Comparison of ENCODE assay signal across 1 cellular context in genomic region chr2:181309576-181309975, GRCh38.
TF ChIP-seq lines count a peak whose summit lies in the region.

No MANE protein-coding gene starts in this region.

TF ChIP-seq in GM12878, 131 proteins besides CTCF, POLR2A, EP300 and RAD21 (continued from another document):
- no peak for TF ChIP-seq ZBTB40 (IDR thresholded peaks at IDR 0.05; ENCODE audit: borderline replicate concordance)
